17 cellular contexts compared by ENCODE assay signal in the genomic region with DNA sequence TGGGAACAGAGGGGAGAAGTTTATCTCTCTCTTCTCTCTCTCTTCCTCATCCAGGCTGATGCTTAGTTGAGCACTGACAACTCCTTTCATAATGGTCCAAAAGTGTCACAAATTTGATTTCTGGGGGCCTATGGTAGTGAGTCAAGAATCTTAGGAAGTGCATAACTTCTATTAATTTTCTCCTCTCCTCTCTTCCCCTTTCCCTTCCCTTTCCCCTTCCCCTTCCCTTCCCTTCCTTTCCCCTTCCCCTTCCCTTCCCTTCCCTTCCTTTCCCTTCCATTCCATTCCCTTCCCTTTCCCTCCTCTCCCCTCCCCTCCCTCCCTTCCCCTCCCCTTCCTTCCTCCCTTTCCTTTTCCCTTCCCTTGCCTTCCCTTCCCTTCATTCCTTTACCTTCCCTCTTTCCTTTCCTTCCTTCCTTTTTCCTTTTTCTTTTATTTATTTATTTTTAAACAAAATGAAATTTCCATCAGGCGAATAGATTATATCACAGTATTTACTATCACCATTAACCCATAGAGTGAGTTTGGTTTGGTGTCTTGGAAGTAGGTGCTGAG. TPM values are rescaled to one million over a fixed set of nuclear protein-coding genes. Genes with fewer than 3 reads are reported as not detected.
A peak's percentile ranks its signal among the peaks of the same experiment; 100 is the strongest.
DNase-seq lines count a peak whose midpoint lies in the region; ATAC-seq and TF ChIP-seq lines count a peak whose summit lies in the region.
"Had no signal": no experiment of that assay in that cellular context is flagged by ENCODE, and none has a peak within 500 bp of the region (broad histone marks: within the 10 kb centered on the region; RNA-seq: fewer than 3 reads in every experiment).

No MANE protein-coding gene starts in this region.

- H3K79me2 ChIP-seq in SK-N-SH (ENCODE audit: insufficient read depth): no peaks in the 10 kb centered on the region
- no peaks in the 10 kb centered on the region for H3K79me2 ChIP-seq in PC-3 (ENCODE audit: low read length)
- H3K79me2 ChIP-seq in mammary epithelial cell (ENCODE audit: insufficient read depth, low read length): no peaks in the 10 kb centered on the region
- no peaks in the 10 kb centered on the region for H3K79me2 ChIP-seq in osteoblast (ENCODE audit: insufficient read depth, low read length)

- H3K4me1 Mint-ChIP-seq in endodermal cell: no peaks in the 10 kb centered on the region
- H3K4me1 Mint-ChIP-seq: CD4-positive, CD25-positive, alpha-beta regulatory T cell had no signal

- no peak for TF ChIP-seq RAD21 in SK-N-SH (IDR thresholded peaks at IDR 0.05; ENCODE audit: low read length)

- CTCF ChIA-PET in SK-N-SH (lab: Yijun Ruan, JAX) (interaction anchor here (0.6 kb wide), 1 partner anchor 13 kb away, joined by 4 read pairs; no protein-coding TSS in a partner anchor), PC-3 (lab: Charles Lee) (no interaction called here), mammary epithelial cell (lab: Charles Lee; ENCODE audit: low non-redundant PET) (no interaction called here)

- BruUV-seq in PC-3 (replicated peaks; lab: Mats Ljungman, UMichigan) (no TSS peak), mammary epithelial cell (replicated peaks; lab: Mats Ljungman, UMichigan) (no TSS peak)

- H2AFZ ChIP-seq in SK-N-SH (ENCODE audit: low read depth) (no peak overlapping the region), PC-3 (ENCODE audit: low read length) (peak overlapping the region; percentile 33; the same call in 1 of the 2 replicates), mammary epithelial cell (ENCODE audit: low read depth, low read length) (peak overlapping the region; percentile 43), osteoblast (ENCODE audit: low read length) (peak overlapping the region; percentile 13)

- TF ChIP-seq CTCF in SK-N-SH (IDR thresholded peaks at IDR 0.05): no peak
- TF ChIP-seq CTCF in PC-3 (conservative IDR thresholded peaks at IDR 0.05; ENCODE audit: low read depth, low read length): no peak
- no peak for TF ChIP-seq CTCF in mammary epithelial cell (conservative IDR thresholded peaks at IDR 0.05 in 1 of 2, IDR thresholded peaks at IDR 0.05 in 1 of 2; ENCODE audit: extremely low read depth in 1 of 2, insufficient read depth in 1 of 2, low read depth in 1 of 2, low read length in 2 of 2)
- TF ChIP-seq CTCF in osteoblast (IDR thresholded peaks at IDR 0.05; ENCODE audit: extremely low read depth, low read depth, low read length): no peak
- no peak for TF ChIP-seq CTCF in endodermal cell (conservative IDR thresholded peaks at IDR 0.05)

- H3K4me1 ChIP-seq in SK-N-SH (ENCODE audit: control insufficient read depth in 1 of 2, insufficient read depth in 2 of 2, low read depth in 1 of 2, low read length in 1 of 2) (peaks cover 0 to 6% of the 10 kb centered on the region in 2 experiments; a peak in 1 of 4 replicates), PC-3 (ENCODE audit: insufficient read depth, low read length) (peaks cover 19% of the 10 kb centered on the region), mammary epithelial cell (ENCODE audit: insufficient read depth, low read length) (peaks cover 47% of the 10 kb centered on the region), osteoblast (ENCODE audit: insufficient read depth, low read length) (peaks cover 24% of the 10 kb centered on the region), endodermal cell (ENCODE audit: control insufficient read depth, insufficient read depth, low read length) (no peaks in the 10 kb centered on the region)

- no peak overlapping the region for H3K4me3 Mint-ChIP-seq in endodermal cell
- H3K4me3 Mint-ChIP-seq: CD4-positive, CD25-positive, alpha-beta regulatory T cell; H9 had no signal

- H3K9me2 ChIP-seq in SK-N-SH (no peaks in the 10 kb centered on the region), PC-3 (replicated peaks; ENCODE audit: low read length) (no peaks in the 10 kb centered on the region)

- peak overlapping the region in 1 of 2 experiments; percentile 59; a peak in 2 of 4 replicates for H3K27ac ChIP-seq in SK-N-SH (ENCODE audit: low read depth in 2 of 2, low read length in 1 of 2)
- H3K27ac ChIP-seq in PC-3 (ENCODE audit: low read length): peak overlapping the region; percentile 62
- H3K27ac ChIP-seq in mammary epithelial cell (ENCODE audit: insufficient read depth, low read depth, low read length): peak overlapping the region; percentile 64
- H3K27ac ChIP-seq in osteoblast (ENCODE audit: low read depth, low read length): peak overlapping the region; percentile 62
- no peak overlapping the region for H3K27ac ChIP-seq in endodermal cell (ENCODE audit: low read depth, low read length)
- H3K27ac ChIP-seq: 22Rv1; BLaER1 treated with 17β-estradiol and CSF1 and Interleukin-3, amounts not matched to agents 10 nM and 100 nM had no signal

- in situ Hi-C loops in mammary epithelial cell (cut with MboI; ENCODE audit: low sequenced_read_pairs in 2 of 2): no loop called here

- no peaks in the 10 kb centered on the region for H4K20me1 ChIP-seq in SK-N-SH (ENCODE audit: insufficient read depth)
- H4K20me1 ChIP-seq in PC-3 (ENCODE audit: low read length): no peaks in the 10 kb centered on the region
- H4K20me1 ChIP-seq in mammary epithelial cell (ENCODE audit: insufficient read depth, low read length): no peaks in the 10 kb centered on the region
- no peaks in the 10 kb centered on the region for H4K20me1 ChIP-seq in osteoblast (ENCODE audit: insufficient read depth, low read length)
- H4K20me1 ChIP-seq: BLaER1 treated with 17β-estradiol and CSF1 and Interleukin-3, amounts not matched to agents 10 nM and 100 nM had no signal

- no peak overlapping the region for H3K27ac Mint-ChIP-seq in endodermal cell
- H3K27ac Mint-ChIP-seq: CD4-positive, CD25-positive, alpha-beta regulatory T cell; H9 had no signal

- H3K9me3 ChIP-seq in SK-N-SH: no peaks in the 10 kb centered on the region
- no peaks in the 10 kb centered on the region for H3K9me3 ChIP-seq in PC-3 (ENCODE audit: low read length)
- H3K9me3 ChIP-seq in mammary epithelial cell (replicated peaks; ENCODE audit: insufficient read depth, low read length): no peaks in the 10 kb centered on the region
- H3K9me3 ChIP-seq in osteoblast (ENCODE audit: low read depth, low read length): no peaks in the 10 kb centered on the region
- H3K9me3 ChIP-seq in endodermal cell (ENCODE audit: control insufficient read depth, low read length): peaks cover 8% of the 10 kb centered on the region

- H3K9me3 Mint-ChIP-seq in endodermal cell: peaks cover 4% of the 10 kb centered on the region

- WGBS in SK-N-SH (ENCODE audit: low lambda C conversion rate): 96% methylated on average over 1 of the region's 1 CpG
- 100% methylated on average over 1 of the region's 1 CpG for WGBS in mammary epithelial cell (ENCODE audit: low coverage, missing lambda C conversion rate)
- WGBS in endodermal cell (ENCODE audit: insufficient coverage in 1 of 2, insufficient read length in 1 of 2), 2 experiments: no CpG with 5 or more reads among the region's 1 CpG

- no peaks in the 10 kb centered on the region for H3K36me3 Mint-ChIP-seq in endodermal cell (ENCODE audit: low read depth)
- H3K36me3 Mint-ChIP-seq: CD4-positive, CD25-positive, alpha-beta regulatory T cell had no signal

- no peak overlapping the region for H3K4me3 ChIP-seq in SK-N-SH (ENCODE audit: low read depth in 2 of 2, low read length in 1 of 2)
- H3K4me3 ChIP-seq in PC-3 (ENCODE audit: low read length): no peak overlapping the region
- H3K4me3 ChIP-seq in mammary epithelial cell (replicated peaks in 1 of 3; ENCODE audit: insufficient read depth in 1 of 3, low read depth in 2 of 3, low read length in 3 of 3): no peak overlapping the region
- no peak overlapping the region for H3K4me3 ChIP-seq in osteoblast (ENCODE audit: insufficient read depth, low read length)
- H3K4me3 ChIP-seq in endodermal cell (ENCODE audit: low read length): no peak overlapping the region
- H3K4me3 ChIP-seq: BLaER1 treated with 17β-estradiol and CSF1 and Interleukin-3, amounts not matched to agents 10 nM and 100 nM; GM12878 had no signal

- peak overlapping the region; percentile 31; the same call in 1 of the 2 replicates for H3K4me2 ChIP-seq in SK-N-SH
- H3K4me2 ChIP-seq in PC-3 (ENCODE audit: low read length): 0 out of 2 replicates have a peak overlapping the region, but pooled peaks have one; percentile 36
- H3K4me2 ChIP-seq in mammary epithelial cell (ENCODE audit: insufficient read depth, low read depth, low read length): peak overlapping the region; percentile 21
- H3K4me2 ChIP-seq in osteoblast (ENCODE audit: insufficient read depth, low read length): peak overlapping the region; percentile 65
- H3K4me2 ChIP-seq: BLaER1 treated with 17β-estradiol and CSF1 and Interleukin-3, amounts not matched to agents 10 nM and 100 nM had no signal

- H3K36me3 ChIP-seq in SK-N-SH (replicated peaks in 1 of 2; ENCODE audit: control insufficient read depth in 1 of 2, insufficient read depth in 2 of 2, low read length in 1 of 2): no peaks in the 10 kb centered on the region
- H3K36me3 ChIP-seq in PC-3 (ENCODE audit: low read depth, low read length): no peaks in the 10 kb centered on the region
- H3K36me3 ChIP-seq in mammary epithelial cell (ENCODE audit: insufficient read depth, low read length): no peaks in the 10 kb centered on the region
- no peaks in the 10 kb centered on the region for H3K36me3 ChIP-seq in osteoblast (ENCODE audit: insufficient read depth, low read length)
- H3K36me3 ChIP-seq in endodermal cell (ENCODE audit: control insufficient read depth, insufficient read depth, low read length): no peaks in the 10 kb centered on the region
- H3K36me3 ChIP-seq: BLaER1 treated with 17β-estradiol and CSF1 and Interleukin-3, amounts not matched to agents 10 nM and 100 nM had no signal

- POLR2A ChIA-PET in SK-N-SH (lab: Yijun Ruan, JAX): no interaction called here
- POLR2A ChIA-PET in PC-3 (lab: Charles Lee; ENCODE audit: unreplicated experiment): no interaction called here

- DNase-seq in SK-N-SH: no peak
- DNase-seq in PC-3: no peak
- no peak for DNase-seq in mammary epithelial cell
- no peak for DNase-seq in osteoblast (ENCODE audit: insufficient read length, low spot score, missing footprints)
- DNase-seq in activated CD4-positive, CD25-positive, alpha-beta regulatory T cell (lab: John Stamatoyannopoulos, UW): no peak
- DNase-seq in endodermal cell: no peak
- DNase-seq in T1000 (lab: John Stamatoyannopoulos, UW): no peak
- DNase-seq: Calu3; CD4-positive, CD25-positive, alpha-beta regulatory T cell; DMS79; GOT3; H9 had no signal

- peaks cover 14% of the 10 kb centered on the region for H3F3A ChIP-seq in SK-N-SH (replicated peaks; ENCODE audit: insufficient read depth)
- no peaks in the 10 kb centered on the region for H3F3A ChIP-seq in PC-3 (ENCODE audit: low read length, unreplicated experiment)

- H3K27me3 ChIP-seq in SK-N-SH (ENCODE audit: insufficient read depth) (no peaks in the 10 kb centered on the region), PC-3 (ENCODE audit: low read length) (no peaks in the 10 kb centered on the region), mammary epithelial cell (ENCODE audit: insufficient read depth, low read length) (no peaks in the 10 kb centered on the region), osteoblast (ENCODE audit: insufficient read depth, low read length) (no peaks in the 10 kb centered on the region), endodermal cell (ENCODE audit: control insufficient read depth, insufficient read depth, low read length, poor library complexity, severe bottlenecking) (no peaks in the 10 kb centered on the region)
- H3K27me3 ChIP-seq: BLaER1 treated with 17β-estradiol and CSF1 and Interleukin-3, amounts not matched to agents 10 nM and 100 nM had no signal

- no peak overlapping the region for H3K9ac ChIP-seq in SK-N-SH
- no peak overlapping the region for H3K9ac ChIP-seq in PC-3 (ENCODE audit: low read length)
- no peak overlapping the region for H3K9ac ChIP-seq in mammary epithelial cell (ENCODE audit: insufficient read depth, low read length)
- H3K9ac ChIP-seq in endodermal cell (ENCODE audit: extremely low read depth, low read length, poor library complexity, severe bottlenecking): no peak overlapping the region
- H3K9ac ChIP-seq: BLaER1 treated with 17β-estradiol and CSF1 and Interleukin-3, amounts not matched to agents 10 nM and 100 nM had no signal

- H3K27me3 Mint-ChIP-seq in endodermal cell (ENCODE audit: insufficient read depth): no peaks in the 10 kb centered on the region
- H3K27me3 Mint-ChIP-seq: CD4-positive, CD25-positive, alpha-beta regulatory T cell had no signal

- TF ChIP-seq EP300 in SK-N-SH (IDR thresholded peaks at IDR 0.05; ENCODE audit: borderline replicate concordance in 1 of 2, low read depth in 1 of 2, low read length in 1 of 2): no peak

- dilution Hi-C loops in mammary epithelial cell (cut with HindIII; ENCODE audit: low sequenced_read_pairs): no loop called here

- intact Hi-C loops in PC-3 (cut with micrococcal nuclease): no loop called here
- intact Hi-C loops in mammary epithelial cell (cut with micrococcal nuclease): loop anchor here (5.0 to 10.0 kb wide), 4 partner anchors 176 to 622 kb away; no protein-coding TSS in a partner anchor

- ATAC-seq in SK-N-SH treated with all-trans-retinoic acid at 6 μM for 48 hours (no peak), PC-3 (no peak)
- ATAC-seq: GM12878 had no signal

RNA-seq across cellular contexts. Expression of a gene that starts 56.9 kb away (rescaled TPM):
- polyA plus RNA-seq in SK-N-SH (2012; rRNA removed) (6.0 and 7.7 TPM in 2 replicates), mammary epithelial cell (54.7 TPM)
- polyA plus RNA-seq in SK-N-SH (2012; cell fraction: cytosol; rRNA removed): 3.7 TPM in 2 replicates
- polyA plus RNA-seq in SK-N-SH (2012; cell fraction: nucleus; rRNA removed): 27.9 and 48.5 TPM in 2 replicates
- total RNA-seq in PC-3 (2014; rRNA removed) (176 and 184 TPM in 2 replicates), mammary epithelial cell (100 to 1,000 TPM; 244 to 283 TPM), osteoblast (49.2 and 60.1 TPM in 2 replicates), endodermal cell (10 to 100 TPM in 1 of 2 donors, 1 to 10 TPM in 1; 6.8 to 19.7 TPM)
- polyA minus RNA-seq in mammary epithelial cell: 300 TPM
- polyA plus RNA-seq in endodermal cell (2013, experiment 1 of 2): 88.8 TPM
- 76.5 TPM for polyA plus RNA-seq in endodermal cell (2013, experiment 2 of 2)
- total RNA-seq: G401 had no signal
